1 cellular context compared by ENCODE assay signal in genomic region chr1:59428828-59429227, GRCh38.
TF ChIP-seq lines count a peak whose summit lies in the region.

No MANE protein-coding gene starts in this region.

TF ChIP-seq in IMR-90, 13 proteins besides CTCF, POLR2A, EP300 and RAD21 (continued from another document):
- TF ChIP-seq USF2 (IDR thresholded peaks at IDR 0.05; ENCODE audit: low read depth, low read length): no peak
- no peak for TF ChIP-seq MAZ (IDR thresholded peaks at IDR 0.05; ENCODE audit: borderline replicate concordance, low read depth, low read length)
- TF ChIP-seq CHD1 (IDR thresholded peaks at IDR 0.05; ENCODE audit: low read depth, low read length): no peak
- TF ChIP-seq BHLHE40 (IDR thresholded peaks at IDR 0.05; ENCODE audit: low read depth, low read length): no peak
- TF ChIP-seq RCOR1 (IDR thresholded peaks at IDR 0.05; ENCODE audit: insufficient replicate concordance, low read length): no peak
- no peak for TF ChIP-seq NFE2L2 (IDR thresholded peaks at IDR 0.05; ENCODE audit: low read depth, low read length)
